20 cellular contexts compared by ENCODE assay signal in genomic region chr11:134714021-134714656, GRCh38.
DNase-seq lines count a peak whose midpoint lies in the region; ATAC-seq and TF ChIP-seq lines count a peak whose summit lies in the region.
"Had no signal": no experiment of that assay in that cellular context is flagged by ENCODE, and none has a peak within 500 bp of the region (broad histone marks: within the 10 kb centered on the region; RNA-seq: fewer than 3 reads in every experiment).

No MANE protein-coding gene starts in this region.

- no peaks in the 10 kb centered on the region for H3K36me3 ChIP-seq in DND-41 (ENCODE audit: insufficient read depth, low read length)
- H3K36me3 ChIP-seq: MG63 had no signal

- no peak overlapping the region for H3K4me2 ChIP-seq in DND-41 (ENCODE audit: insufficient read depth, low read length)

- DNase-seq in DND-41 (no peak), NCI-H1092 treated with DMSO at 0.1 percent for 48 hours (lab: John Stamatoyannopoulos, UW) (peak; percentile 31), nephron progenitor cell (peak; percentile 79), NCI-H345 treated with DMSO at 0.1 percent for 48 hours (lab: John Stamatoyannopoulos, UW; ENCODE audit: unreplicated experiment) (no peak), putamen (ENCODE audit: low spot score) (no peak)
- DNase-seq in activated naive CD4-positive, alpha-beta T cell treated with anti-CD3 and anti-CD28 coated beads for 36 hours, result no peak
- DNase-seq: ACHN; AML-193; Caco-2; CD4-positive, CD25-positive, alpha-beta regulatory T cell; GF-D8; GOT3; Karpas-422; MG63; NCI-H1105 treated with DMSO at 0.1 percent for 48 hours; NCI-H2081; NCI-H748 treated with DMSO at 0.1 percent for 48 hours; RPMI8226 had no signal

- H3K79me2 ChIP-seq in DND-41 (ENCODE audit: insufficient read depth, low read length), result no peaks in the 10 kb centered on the region

- CTCF ChIA-PET in activated naive CD4-positive, alpha-beta T cell treated with anti-CD3 and anti-CD28 coated beads for 36 hours (lab: Charles Lee), result no interaction called here

- H3K9me3 Mint-ChIP-seq in nephron progenitor cell, result peaks cover 8% of the 10 kb centered on the region
- H3K9me3 Mint-ChIP-seq in activated naive CD4-positive, alpha-beta T cell treated with anti-CD3 and anti-CD28 coated beads for 36 hours, result no peaks in the 10 kb centered on the region

- H4K20me1 ChIP-seq in DND-41 (ENCODE audit: insufficient read depth, low read length), result no peaks in the 10 kb centered on the region

- H3K27ac ChIP-seq in DND-41 (ENCODE audit: low read length), result peak overlapping the region; percentile 61
- peak overlapping the region; percentile 93; the same call in 1 of the 2 replicates for H3K27ac ChIP-seq in VCaP

- TF ChIP-seq CTCF in DND-41 (IDR thresholded peaks at IDR 0.05; ENCODE audit: borderline replicate concordance, extremely low read depth, low read length, poor library complexity, severe bottlenecking) (no peak), VCaP (conservative IDR thresholded peaks at IDR 0.05) (no peak), nephron progenitor cell (IDR thresholded peaks at IDR 0.05) (no peak)

- H3K27me3 Mint-ChIP-seq in nephron progenitor cell (ENCODE audit: low read depth, poor library complexity), result peaks cover 77% of the 10 kb centered on the region
- H3K27me3 Mint-ChIP-seq in activated naive CD4-positive, alpha-beta T cell treated with anti-CD3 and anti-CD28 coated beads for 36 hours (ENCODE audit: low read depth), result peaks cover 13% of the 10 kb centered on the region

- H3K4me1 Mint-ChIP-seq in nephron progenitor cell, result peaks cover 49% of the 10 kb centered on the region
- H3K4me1 Mint-ChIP-seq in activated naive CD4-positive, alpha-beta T cell treated with anti-CD3 and anti-CD28 coated beads for 36 hours (ENCODE audit: low read depth), result no peaks in the 10 kb centered on the region

- H3K27me3 ChIP-seq in DND-41 (ENCODE audit: insufficient read depth, low read length, poor library complexity), result no peaks in the 10 kb centered on the region

- ATAC-seq in DND-41 (ENCODE audit: insufficient read depth, low read depth), result peak; percentile 53
- no peak for ATAC-seq in GM19452 (IDR thresholded peaks at IDR 0.05; ENCODE audit: unreplicated experiment)

- peaks cover 54% of the 10 kb centered on the region for H3K4me1 ChIP-seq in DND-41 (ENCODE audit: insufficient read depth, low read length)
- H3K4me1 ChIP-seq: Caco-2 had no signal

- no peaks in the 10 kb centered on the region for H3K9me3 ChIP-seq in DND-41 (ENCODE audit: insufficient read depth, low read length, severe bottlenecking)
- H3K9me3 ChIP-seq: Caco-2, MG63 had no signal

- no peak overlapping the region for H3K4me3 Mint-ChIP-seq in nephron progenitor cell
- no peak overlapping the region for H3K4me3 Mint-ChIP-seq in activated naive CD4-positive, alpha-beta T cell treated with anti-CD3 and anti-CD28 coated beads for 36 hours
- H3K4me3 Mint-ChIP-seq: CD4-positive, CD25-positive, alpha-beta regulatory T cell had no signal

- peak overlapping the region; percentile 28 for H2AFZ ChIP-seq in DND-41 (ENCODE audit: low read depth, low read length)

- intact Hi-C loops in activated naive CD4-positive, alpha-beta T cell treated with anti-CD3 and anti-CD28 coated beads for 36 hours (cut with micrococcal nuclease), result no loop called here

- H3K9ac ChIP-seq in DND-41 (ENCODE audit: low read depth, low read length), result no peak overlapping the region

- no peak overlapping the region for H3K4me3 ChIP-seq in DND-41 (ENCODE audit: low read depth in 1 of 2, low read length in 2 of 2)
- H3K4me3 ChIP-seq: MG63 had no signal

- H3K27ac Mint-ChIP-seq in nephron progenitor cell, result no peak overlapping the region
- no peak overlapping the region for H3K27ac Mint-ChIP-seq in activated naive CD4-positive, alpha-beta T cell treated with anti-CD3 and anti-CD28 coated beads for 36 hours
- H3K27ac Mint-ChIP-seq: CD4-positive, CD25-positive, alpha-beta regulatory T cell had no signal

- H3K36me3 Mint-ChIP-seq in nephron progenitor cell (ENCODE audit: low read depth), result no peaks in the 10 kb centered on the region
- H3K36me3 Mint-ChIP-seq in activated naive CD4-positive, alpha-beta T cell treated with anti-CD3 and anti-CD28 coated beads for 36 hours (ENCODE audit: low read depth), result no peaks in the 10 kb centered on the region
- H3K36me3 Mint-ChIP-seq: CD4-positive, CD25-positive, alpha-beta regulatory T cell had no signal

Comparison
In these comparisons a context has a peak if more than half of its experiments do, and no peak if none do; other contexts are left out.
1. DNase-seq: peak in NCI-H1092 treated with DMSO at 0.1 percent for 48 hours (single experiment) and nephron progenitor cell (single experiment); none in DND-41 (single experiment), NCI-H345 treated with DMSO at 0.1 percent for 48 hours (single experiment), activated naive CD4-positive, alpha-beta T cell treated with anti-CD3 and anti-CD28 coated beads for 36 hours (single experiment) and putamen (single experiment).